Comparison of ENCODE assay signal across 12 cellular contexts in genomic region chr9:128099932-128100491, GRCh38. TPM values are rescaled to one million over a fixed set of nuclear protein-coding genes. Genes with fewer than 3 reads are reported as not detected.
DNase-seq lines count a peak whose midpoint lies in the region; ATAC-seq, FAIRE-seq and TF ChIP-seq lines count a peak whose summit lies in the region.
"Had no signal": no experiment of that assay in that cellular context is flagged by ENCODE, and none has a peak within 500 bp of the region (broad histone marks: within the 10 kb centered on the region; RNA-seq: fewer than 3 reads in every experiment).

No MANE protein-coding gene starts in this region.

- TF ChIP-seq CTCF in fibroblast of villous mesenchyme (IDR thresholded peaks at IDR 0.05; ENCODE audit: insufficient read depth, low read depth, low read length) (no peak), lower leg skin (IDR thresholded peaks at IDR 0.05) (no peak)

- H3K18ac ChIP-seq in trophoblast cell (ENCODE audit: low read length), result peak overlapping the region; percentile 49

- H3K79me2 ChIP-seq in trophoblast cell (ENCODE audit: control insufficient read depth, insufficient read depth, low read length, poor library complexity), result peaks cover 12% of the 10 kb centered on the region

- peaks cover 23% of the 10 kb centered on the region for H3K79me1 ChIP-seq in trophoblast cell (ENCODE audit: low read length)

- no peak for TF ChIP-seq POLR2A in lower leg skin (IDR thresholded peaks at IDR 0.05)

- no peak overlapping the region for H2AFZ ChIP-seq in trophoblast cell (ENCODE audit: insufficient read depth, low read length, poor library complexity)

- no peak for DNase-seq in CD8-positive, alpha-beta memory T cell
- DNase-seq in activated CD8-positive, alpha-beta T cell treated with anti-CD3 and anti-CD28 coated beads, Interleukin-2, amount 10 ng/mL, durations not matched to agents 7 days and 5 days, result no peak
- DNase-seq in fibroblast of villous mesenchyme (ENCODE audit: low read depth), result peak; percentile 48
- no peak for DNase-seq in trophoblast cell
- no peak for DNase-seq in activated effector memory CD4-positive, alpha-beta T cell treated with anti-CD3 and anti-CD28 coated beads, Interleukin-2, amount 50 U/mL, for 16 hours
- DNase-seq in HTR-8/SVneo (ENCODE audit: insufficient read length, low spot score), result no peak
- no peak for DNase-seq in lower leg skin (ENCODE audit: low spot score in 2 of 2)
- DNase-seq: HCEC 1CT; NCI-H2171; stimulated activated CD8-positive, alpha-beta memory T cell treated with anti-CD3 and anti-CD28 coated beads, Interleukin-4, amount 100 ng/mL, for 48 hours had no signal

- intact Hi-C loops in lower leg skin (cut with DNase I; ENCODE audit: low total_unique reads), result no loop called here

- H4K91ac ChIP-seq in trophoblast cell (ENCODE audit: low read depth, low read length), result peak overlapping the region; percentile 42

- H3K27ac ChIP-seq in CD8-positive, alpha-beta memory T cell (ENCODE audit: low read depth, low read length), result peak overlapping the region; percentile 54
- H3K27ac ChIP-seq in trophoblast cell (ENCODE audit: low read depth, low read length), result peak overlapping the region; percentile 99

- H3K27me3 ChIP-seq in CD8-positive, alpha-beta memory T cell (ENCODE audit: insufficient read depth, low read length, poor library complexity, severe bottlenecking), result no peaks in the 10 kb centered on the region
- no peaks in the 10 kb centered on the region for H3K27me3 ChIP-seq in trophoblast cell (ENCODE audit: insufficient read depth, low read length)

- peak overlapping the region; percentile 44 for H2BK12ac ChIP-seq in trophoblast cell (ENCODE audit: low read length)

- H3K4me2 ChIP-seq in trophoblast cell (ENCODE audit: low read length), result peak overlapping the region; percentile 80

- no peak overlapping the region for H4K12ac ChIP-seq in trophoblast cell (ENCODE audit: low read depth, low read length)

- H3K4ac ChIP-seq in trophoblast cell (ENCODE audit: low read depth, low read length), result peak overlapping the region; percentile 54

- H3K36me3 Mint-ChIP-seq in CD8-positive, alpha-beta memory T cell, result peaks cover 3 to 60% (median 10%) of the 10 kb centered on the region in 3 donors
- H3K36me3 Mint-ChIP-seq in activated CD8-positive, alpha-beta T cell treated with anti-CD3 and anti-CD28 coated beads, Interleukin-2, amount 10 ng/mL, durations not matched to agents 7 days and 5 days (ENCODE audit: low read depth), result peaks cover 39% of the 10 kb centered on the region

- no peak overlapping the region for H4K8ac ChIP-seq in trophoblast cell (ENCODE audit: low read depth, low read length)

- H3K9me3 ChIP-seq in CD8-positive, alpha-beta memory T cell (ENCODE audit: low read length), result no peaks in the 10 kb centered on the region
- H3K9me3 ChIP-seq in trophoblast cell (ENCODE audit: insufficient read depth, low read depth, low read length), result no peaks in the 10 kb centered on the region

- peak overlapping the region; percentile 26 for H3K9ac ChIP-seq in trophoblast cell (ENCODE audit: low read length)

- peak overlapping the region; percentile 11 for H2BK120ac ChIP-seq in trophoblast cell (ENCODE audit: insufficient read depth, low read length, poor library complexity)

- H3K14ac ChIP-seq in trophoblast cell (ENCODE audit: low read length), result peak overlapping the region; percentile 71

- no peak overlapping the region for H3K23ac ChIP-seq in trophoblast cell (ENCODE audit: low read length)

- CTCF ChIA-PET in CD8-positive, alpha-beta memory T cell (lab: Charles Lee), result interaction anchor here (0.7 kb wide), 1 partner anchor 24 kb away, joined by 3 read pairs; no protein-coding TSS in a partner anchor
- CTCF ChIA-PET in activated CD8-positive, alpha-beta T cell treated with anti-CD3 and anti-CD28 coated beads, Interleukin-2, amount 10 ng/mL, durations not matched to agents 7 days and 5 days (lab: Charles Lee), result interaction anchor here (1.3 to 2.4 kb wide), 3 partner anchors 15 to 65 kb away, joined by 3 to 15 read pairs (median 4); no protein-coding TSS in a partner anchor

- H3K27me3 Mint-ChIP-seq in CD8-positive, alpha-beta memory T cell, result no peaks in the 10 kb centered on the region
- no peaks in the 10 kb centered on the region for H3K27me3 Mint-ChIP-seq in activated CD8-positive, alpha-beta T cell treated with anti-CD3 and anti-CD28 coated beads, Interleukin-2, amount 10 ng/mL, durations not matched to agents 7 days and 5 days (ENCODE audit: low read depth)

- H2BK5ac ChIP-seq in trophoblast cell (ENCODE audit: low read depth, low read length, poor library complexity), result no peak overlapping the region

- no peaks in the 10 kb centered on the region for H3K9me3 Mint-ChIP-seq in CD8-positive, alpha-beta memory T cell
- H3K9me3 Mint-ChIP-seq in activated CD8-positive, alpha-beta T cell treated with anti-CD3 and anti-CD28 coated beads, Interleukin-2, amount 10 ng/mL, durations not matched to agents 7 days and 5 days (ENCODE audit: insufficient read depth), result no peaks in the 10 kb centered on the region

- peak overlapping the region in 3 of 8 donors; percentile 4 to 26 (median 19) for H3K27ac Mint-ChIP-seq in CD8-positive, alpha-beta memory T cell
- peak overlapping the region; percentile 72 for H3K27ac Mint-ChIP-seq in activated CD8-positive, alpha-beta T cell treated with anti-CD3 and anti-CD28 coated beads, Interleukin-2, amount 10 ng/mL, durations not matched to agents 7 days and 5 days

- WGBS in trophoblast cell (ENCODE audit: extremely low coverage, insufficient coverage, insufficient read length), result no CpG with 5 or more reads among the region's 16 CpGs
- 58% methylated on average over 14 to 16 of the region's 16 CpGs for WGBS in lower leg skin, 2 donors

- H3K36me3 ChIP-seq in CD8-positive, alpha-beta memory T cell (ENCODE audit: insufficient read depth, low read length), result peaks cover 32% of the 10 kb centered on the region
- H3K36me3 ChIP-seq in trophoblast cell (ENCODE audit: control insufficient read depth in 1 of 2, insufficient read depth in 2 of 2, low read length in 2 of 2), result peaks cover 33 to 34% of the 10 kb centered on the region in 2 experiments

- no peak overlapping the region for H3K4me3 ChIP-seq in CD8-positive, alpha-beta memory T cell (ENCODE audit: low read length)
- H3K4me3 ChIP-seq in fibroblast of villous mesenchyme (ENCODE audit: low read depth, low read length) (peak overlapping the region; percentile 65), trophoblast cell (ENCODE audit: low read depth, low read length) (no peak overlapping the region), lower leg skin (ENCODE audit: low read depth, poor library complexity, severe bottlenecking) (no peak overlapping the region)

- ATAC-seq in activated CD8-positive, alpha-beta T cell treated with anti-CD3 and anti-CD28 coated beads, Interleukin-2, amount 10 ng/mL, durations not matched to agents 7 days and 5 days, result no peak
- ATAC-seq in GM21390 (IDR thresholded peaks at IDR 0.05; ENCODE audit: unreplicated experiment), result no peak

- peaks cover 61% of the 10 kb centered on the region for H3K4me1 ChIP-seq in CD8-positive, alpha-beta memory T cell (ENCODE audit: insufficient read depth, low read length)
- H3K4me1 ChIP-seq in trophoblast cell (ENCODE audit: control insufficient read depth in 1 of 2, insufficient read depth in 2 of 2, low read length in 2 of 2), result peaks cover 34 to 37% of the 10 kb centered on the region in 2 experiments

- peaks cover 38 to 74% (median 45%) of the 10 kb centered on the region in 3 donors for H3K4me1 Mint-ChIP-seq in CD8-positive, alpha-beta memory T cell
- peaks cover 68% of the 10 kb centered on the region for H3K4me1 Mint-ChIP-seq in activated CD8-positive, alpha-beta T cell treated with anti-CD3 and anti-CD28 coated beads, Interleukin-2, amount 10 ng/mL, durations not matched to agents 7 days and 5 days (ENCODE audit: low read depth)

- no peak for FAIRE-seq in HTR-8/SVneo (lab: Jason Lieb, UNC)

- H2AK5ac ChIP-seq in trophoblast cell (ENCODE audit: low read length), result peak overlapping the region; percentile 74

- POLR2A ChIA-PET in CD8-positive, alpha-beta memory T cell (lab: Charles Lee), result no interaction called here
- POLR2A ChIA-PET in activated CD8-positive, alpha-beta T cell treated with anti-CD3 and anti-CD28 coated beads, Interleukin-2, amount 10 ng/mL, durations not matched to agents 7 days and 5 days (lab: Charles Lee), result interaction anchor here (1.1 kb wide), 1 partner anchor 33 kb away, joined by 3 read pairs; the partner anchor contains the start of genes NAIF1 and SLC25A25

- H3K4me3 Mint-ChIP-seq in CD8-positive, alpha-beta memory T cell, result no peak overlapping the region
- H3K4me3 Mint-ChIP-seq in activated CD8-positive, alpha-beta T cell treated with anti-CD3 and anti-CD28 coated beads, Interleukin-2, amount 10 ng/mL, durations not matched to agents 7 days and 5 days, result no peak overlapping the region

RNA-seq across cellular contexts. Expression of gene PTGES2, which starts 27.5 kb away (rescaled TPM):
- 10 to 100 TPM; 67.0 to 68.3 TPM for total RNA-seq in CD8-positive, alpha-beta memory T cell
- 51.7 TPM for polyA plus RNA-seq in CD8-positive, alpha-beta memory T cell
- 10 to 100 TPM; 51.8 to 57.7 TPM for total RNA-seq in activated CD8-positive, alpha-beta T cell treated with anti-CD3 and anti-CD28 coated beads, Interleukin-2, amount 10 ng/mL, durations not matched to agents 7 days and 5 days
- 43.6 and 58.6 TPM in 2 replicates for total RNA-seq in fibroblast of villous mesenchyme
- polyA plus RNA-seq in trophoblast cell (2013), result 24.0 and 25.6 TPM in 2 replicates
- total RNA-seq in lower leg skin, result 10 to 100 TPM; 32.6 to 66.5 (median 56.3) TPM

RNA-seq across cellular contexts. Expression of gene SLC25A25, which starts 32.0 kb away (rescaled TPM):
- total RNA-seq in CD8-positive, alpha-beta memory T cell, result 10 to 100 TPM; 17.7 to 17.8 TPM
- polyA plus RNA-seq in CD8-positive, alpha-beta memory T cell, result 19.8 TPM
- 10 to 100 TPM; 17.2 to 19.2 TPM for total RNA-seq in activated CD8-positive, alpha-beta T cell treated with anti-CD3 and anti-CD28 coated beads, Interleukin-2, amount 10 ng/mL, durations not matched to agents 7 days and 5 days
- total RNA-seq in fibroblast of villous mesenchyme, result 36.1 and 47.5 TPM in 2 replicates
- polyA plus RNA-seq in trophoblast cell (2013), result 10.2 and 11.5 TPM in 2 replicates
- 10 to 100 TPM; 26.4 to 40.3 (median 32.0) TPM for total RNA-seq in lower leg skin

RNA-seq across cellular contexts. Expression of gene NAIF1, which starts 32.9 kb away (rescaled TPM):
- 10 to 100 TPM; 13.1 to 14.0 TPM for total RNA-seq in CD8-positive, alpha-beta memory T cell
- 13.5 TPM for polyA plus RNA-seq in CD8-positive, alpha-beta memory T cell
- total RNA-seq in activated CD8-positive, alpha-beta T cell treated with anti-CD3 and anti-CD28 coated beads, Interleukin-2, amount 10 ng/mL, durations not matched to agents 7 days and 5 days, result 10 to 100 TPM; 13.3 to 15.4 TPM
- total RNA-seq in fibroblast of villous mesenchyme (6.8 and 10.8 TPM in 2 replicates), lower leg skin (10 to 100 TPM in 1 of 4 donors, 1 to 10 TPM in 3; 8.6 to 10.8 (median 9.6) TPM)
- 6.6 and 7.1 TPM in 2 replicates for polyA plus RNA-seq in trophoblast cell (2013)

RNA-seq across cellular contexts. Expression of gene LCN2, which starts 49.2 kb away (rescaled TPM):
- not detected for total RNA-seq in CD8-positive, alpha-beta memory T cell
- not detected for polyA plus RNA-seq in CD8-positive, alpha-beta memory T cell
- not detected for total RNA-seq in activated CD8-positive, alpha-beta T cell treated with anti-CD3 and anti-CD28 coated beads, Interleukin-2, amount 10 ng/mL, durations not matched to agents 7 days and 5 days
- total RNA-seq in fibroblast of villous mesenchyme (not detected in 2 replicates), lower leg skin (10 to 100 TPM in 2 of 4 donors, 1 to 10 TPM in 2; 3.7 to 33.8 (median 19.1) TPM)
- polyA plus RNA-seq in trophoblast cell (2013), result not detected in 2 replicates
- total RNA-seq: activated CD8-positive, alpha-beta memory T cell treated with anti-CD3 and anti-CD28 coated beads for 36 hours had no signal
